13 cellular contexts compared by ENCODE assay signal in the genomic region with DNA sequence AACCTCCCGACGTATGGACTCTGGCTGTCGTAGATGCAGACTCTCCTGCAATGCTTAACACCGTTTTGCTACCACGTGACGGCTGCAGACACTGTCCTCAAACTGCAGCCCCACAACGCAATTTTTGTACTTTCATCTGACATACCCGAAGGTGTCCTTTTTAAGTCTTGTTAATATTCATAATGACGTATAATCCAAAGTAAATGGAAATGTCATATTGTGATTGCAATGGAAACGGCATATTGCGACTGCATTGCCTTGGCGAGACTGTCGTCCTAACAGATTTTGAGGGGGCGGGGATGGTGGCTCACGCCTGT.
DNase-seq lines count a peak whose midpoint lies in the region; ATAC-seq, FAIRE-seq and TF ChIP-seq lines count a peak whose summit lies in the region.
"Had no signal": no experiment of that assay in that cellular context is flagged by ENCODE, and none has a peak within 500 bp of the region (broad histone marks: within the 10 kb centered on the region; RNA-seq: fewer than 3 reads in every experiment).

No MANE protein-coding gene starts in this region.

- FAIRE-seq in urothelium cell line (lab: Jason Lieb, UNC), result no peak
- FAIRE-seq: H54 had no signal

- H3K4me3 Mint-ChIP-seq in HFFc6, result peak overlapping the region; percentile 54; the same call in 1 of the 2 replicates
- peak overlapping the region; percentile 50 for H3K4me3 Mint-ChIP-seq in central memory CD8-positive, alpha-beta T cell
- peak overlapping the region; percentile 67 to 84 (median 78) for H3K4me3 Mint-ChIP-seq in naive thymus-derived CD8-positive, alpha-beta T cell
- H3K4me3 Mint-ChIP-seq: activated CD4-positive, alpha-beta memory T cell treated with anti-CD3 and anti-CD28 coated beads, Interleukin-2, amount 10 ng/mL, durations not matched to agents 7 days and 5 days had no signal

- no peaks in the 10 kb centered on the region for H3K36me3 Mint-ChIP-seq in HFFc6 (ENCODE audit: low read depth)
- H3K36me3 Mint-ChIP-seq in central memory CD8-positive, alpha-beta T cell (ENCODE audit: insufficient read depth), result no peaks in the 10 kb centered on the region
- H3K36me3 Mint-ChIP-seq in naive thymus-derived CD8-positive, alpha-beta T cell, result no peaks in the 10 kb centered on the region

- H4K20me1 ChIP-seq in BLaER1 treated with 17β-estradiol and CSF1 and Interleukin-3, amounts not matched to agents 10 nM and 100 nM, result no peaks in the 10 kb centered on the region

- H3K9ac ChIP-seq in BLaER1 treated with 17β-estradiol and CSF1 and Interleukin-3, amounts not matched to agents 10 nM and 100 nM, result peak overlapping the region in 3 of 11 experiments; percentile 66 to 73 (median 67); a peak in 2 of 22 replicates

- peaks cover 14% of the 10 kb centered on the region for H3K27me3 Mint-ChIP-seq in HFFc6 (ENCODE audit: insufficient read depth)
- peaks cover 36% of the 10 kb centered on the region for H3K27me3 Mint-ChIP-seq in central memory CD8-positive, alpha-beta T cell
- H3K27me3 Mint-ChIP-seq in naive thymus-derived CD8-positive, alpha-beta T cell, result peaks cover 1 to 10% (median 7%) of the 10 kb centered on the region in 5 donors

- POLR2A ChIA-PET in naive thymus-derived CD8-positive, alpha-beta T cell (lab: Charles Lee), result no interaction called here

- H3K27me3 ChIP-seq in BLaER1 treated with 17β-estradiol and CSF1 and Interleukin-3, amounts not matched to agents 10 nM and 100 nM, result no peaks in the 10 kb centered on the region

- in situ Hi-C loops in KBM-7 (cut with MboI; ENCODE audit: low pct_unique_long_range_greater_than_20kb, low sequenced_read_pairs), result no loop called here

- DNase-seq in HFFc6, result no peak
- DNase-seq in central memory CD8-positive, alpha-beta T cell (ENCODE audit: low spot score in 2 of 2), result no peak
- DNase-seq in naive thymus-derived CD8-positive, alpha-beta T cell, result no peak
- no peak for DNase-seq in NOMO-1 treated with dmso at 0.1 percent for 144 hours (lab: John Stamatoyannopoulos, UW; ENCODE audit: unreplicated experiment)
- DNase-seq in urothelium cell line (ENCODE audit: low spot score), result no peak
- DNase-seq in KBM-7, result no peak
- no peak for DNase-seq in EL
- DNase-seq: NCI-H2227 treated with DMSO at 0.1 percent for 48 hours; NK-92 treated with Interleukin-12 subunit alpha and Interleukin-12 subunit beta, amount 100 ng/mL, for 24 hours had no signal

- H3K36me3 ChIP-seq in BLaER1 treated with 17β-estradiol and CSF1 and Interleukin-3, amounts not matched to agents 10 nM and 100 nM, result no peaks in the 10 kb centered on the region

- no peak overlapping the region for H3K27ac Mint-ChIP-seq in HFFc6
- H3K27ac Mint-ChIP-seq in central memory CD8-positive, alpha-beta T cell (ENCODE audit: low read depth), result no peak overlapping the region
- peak overlapping the region in 3 of 10 donors; percentile 63 to 74 (median 68) for H3K27ac Mint-ChIP-seq in naive thymus-derived CD8-positive, alpha-beta T cell
- H3K27ac Mint-ChIP-seq: activated CD4-positive, alpha-beta memory T cell treated with anti-CD3 and anti-CD28 coated beads, Interleukin-2, amount 10 ng/mL, durations not matched to agents 7 days and 5 days; activated T-helper 2 cell treated with anti-CD3 and anti-CD28 coated beads, Interferon-gamma antibody, Interleukin-2, Interleukin-4, amounts not matched to agents 10 μg/mL and 5 μg/mL and 100 μg/mL, durations not matched to agents 14 hours and 24 hours and 36 hours had no signal

- H3K4me3 ChIP-seq in BLaER1 treated with 17β-estradiol and CSF1 and Interleukin-3, amounts not matched to agents 10 nM and 100 nM, result no peak overlapping the region; a peak in 1 of 20 replicates

- peaks cover 17% of the 10 kb centered on the region for H3K4me1 Mint-ChIP-seq in HFFc6 (ENCODE audit: low read depth)
- H3K4me1 Mint-ChIP-seq in central memory CD8-positive, alpha-beta T cell, result peaks cover 5% of the 10 kb centered on the region
- H3K4me1 Mint-ChIP-seq in naive thymus-derived CD8-positive, alpha-beta T cell, result peaks cover 9 to 58% (median 16%) of the 10 kb centered on the region in 4 donors

- peaks cover 56 to 68% (median 65%) of the 10 kb centered on the region in 10 experiments for H3K4me1 ChIP-seq in BLaER1 treated with 17β-estradiol and CSF1 and Interleukin-3, amounts not matched to agents 10 nM and 100 nM

- no peaks in the 10 kb centered on the region for H3K9me3 Mint-ChIP-seq in HFFc6
- H3K9me3 Mint-ChIP-seq in central memory CD8-positive, alpha-beta T cell, result no peaks in the 10 kb centered on the region
- no peaks in the 10 kb centered on the region for H3K9me3 Mint-ChIP-seq in naive thymus-derived CD8-positive, alpha-beta T cell
- H3K9me3 Mint-ChIP-seq: activated CD4-positive, alpha-beta memory T cell treated with anti-CD3 and anti-CD28 coated beads, Interleukin-2, amount 10 ng/mL, durations not matched to agents 7 days and 5 days; activated T-helper 2 cell treated with anti-CD3 and anti-CD28 coated beads, Interferon-gamma antibody, Interleukin-2, Interleukin-4, amounts not matched to agents 10 μg/mL and 5 μg/mL and 100 μg/mL, durations not matched to agents 14 hours and 24 hours and 36 hours had no signal

- peak overlapping the region in 3 of 11 experiments; percentile 52 to 84 (median 71); a peak in 4 of 22 replicates for H3K27ac ChIP-seq in BLaER1 treated with 17β-estradiol and CSF1 and Interleukin-3, amounts not matched to agents 10 nM and 100 nM

- 0 out of 22 replicates have a peak, but pooled peaks cover 0 to 8% (median 0%) of the 10 kb centered on the region in 11 experiments for H3K9me3 ChIP-seq in BLaER1 treated with 17β-estradiol and CSF1 and Interleukin-3, amounts not matched to agents 10 nM and 100 nM (replicated peaks in 1 of 11)

- peak; percentile 54 for TF ChIP-seq CTCF in HFFc6 (IDR thresholded peaks at IDR 0.05)

- peak overlapping the region; percentile 73 to 91 (median 80) for H3K4me2 ChIP-seq in BLaER1 treated with 17β-estradiol and CSF1 and Interleukin-3, amounts not matched to agents 10 nM and 100 nM

- ATAC-seq in central memory CD8-positive, alpha-beta T cell (replicated peaks; ENCODE audit: extremely low read depth, poor library complexity, severe bottlenecking), result no peak
- ATAC-seq in naive thymus-derived CD8-positive, alpha-beta T cell, result no peak
